In genomic region chr15:87672309-87672897, GRCh38 we compare ENCODE assay signal across 8 cellular contexts.
DNase-seq lines count a peak whose midpoint lies in the region; ATAC-seq and TF ChIP-seq lines count a peak whose summit lies in the region.

No MANE protein-coding gene starts in this region.

- no peak overlapping the region for H3K4me3 Mint-ChIP-seq in Caco-2 (ENCODE audit: unreplicated experiment)
- H3K4me3 Mint-ChIP-seq in activated naive CD8-positive, alpha-beta T cell treated with anti-CD3 and anti-CD28 coated beads for 36 hours, result no peak overlapping the region

- intact Hi-C loops in Caco-2 (cut with micrococcal nuclease; ENCODE audit: unreplicated experiment) (no loop called here), dorsolateral prefrontal cortex (cut with DNase I) (loop anchor here in 1 of 2 donors (10.0 kb wide), 2 partner anchors 572 to 602 kb away; no protein-coding TSS in a partner anchor)

- H3F3A ChIP-seq in neural cell (ENCODE audit: insufficient read depth, low read length, poor library complexity, severe bottlenecking), result no peaks in the 10 kb centered on the region

- no peaks in the 10 kb centered on the region for H3K36me3 ChIP-seq in Caco-2 (ENCODE audit: control insufficient read depth, insufficient read depth, low read length)
- H3K36me3 ChIP-seq in neural cell (ENCODE audit: insufficient read depth, low read length), result no peaks in the 10 kb centered on the region

- no peaks in the 10 kb centered on the region for H3K27me3 ChIP-seq in Caco-2 (replicated peaks; ENCODE audit: control insufficient read depth, insufficient read depth, low read length)
- peaks cover 0 to 2% (median 0%) of the 10 kb centered on the region in 45 donors for H3K27me3 ChIP-seq in dorsolateral prefrontal cortex
- H3K27me3 ChIP-seq in neural cell (ENCODE audit: insufficient read depth, low read depth, low read length), result no peaks in the 10 kb centered on the region

- H3K27me3 Mint-ChIP-seq in Caco-2 (ENCODE audit: insufficient read depth, unreplicated experiment), result peaks cover 4% of the 10 kb centered on the region
- H3K27me3 Mint-ChIP-seq in activated naive CD8-positive, alpha-beta T cell treated with anti-CD3 and anti-CD28 coated beads for 36 hours, result no peaks in the 10 kb centered on the region

- TF ChIP-seq RAD21 in neural cell (conservative IDR thresholded peaks at IDR 0.05), result peak; percentile 63

- no peaks in the 10 kb centered on the region for H3K4me1 ChIP-seq in Caco-2

- H3K4me1 Mint-ChIP-seq in Caco-2 (ENCODE audit: low read depth, unreplicated experiment), result no peaks in the 10 kb centered on the region
- H3K4me1 Mint-ChIP-seq in activated naive CD8-positive, alpha-beta T cell treated with anti-CD3 and anti-CD28 coated beads for 36 hours, result no peaks in the 10 kb centered on the region

- H3K27ac Mint-ChIP-seq in Caco-2 (ENCODE audit: unreplicated experiment), result no peak overlapping the region
- no peak overlapping the region for H3K27ac Mint-ChIP-seq in activated naive CD8-positive, alpha-beta T cell treated with anti-CD3 and anti-CD28 coated beads for 36 hours

- no peaks in the 10 kb centered on the region for H3K9me2 ChIP-seq in neural cell (ENCODE audit: insufficient read depth, low read length)

- no peak overlapping the region for H2AFZ ChIP-seq in neural cell (ENCODE audit: low read depth, low read length)

- H3K9me3 Mint-ChIP-seq in Caco-2 (ENCODE audit: unreplicated experiment), result peaks cover 10% of the 10 kb centered on the region
- peaks cover 19% of the 10 kb centered on the region for H3K9me3 Mint-ChIP-seq in activated naive CD8-positive, alpha-beta T cell treated with anti-CD3 and anti-CD28 coated beads for 36 hours

- DNase-seq in Caco-2 (peak; percentile 40 to 54), NCI-H1092 (lab: John Stamatoyannopoulos, UW) (peak; percentile 25), dorsolateral prefrontal cortex (peak in 5 of 10 donors; percentile 6 to 46 (median 32)), HuH-7.5 (ENCODE audit: low spot score) (no peak), OCI-M2 (lab: John Stamatoyannopoulos, UW; ENCODE audit: unreplicated experiment) (no peak)
- DNase-seq in activated naive CD8-positive, alpha-beta T cell treated with anti-CD3 and anti-CD28 coated beads for 36 hours, result no peak

- H4K20me1 ChIP-seq in neural cell (ENCODE audit: insufficient read depth), result no peaks in the 10 kb centered on the region

- no peak for ATAC-seq in GM18858 (IDR thresholded peaks at IDR 0.05; ENCODE audit: unreplicated experiment)

- TF ChIP-seq EP300 in neural cell (conservative IDR thresholded peaks at IDR 0.05; ENCODE audit: poor library complexity, severe bottlenecking), result no peak

- no peak overlapping the region for H3K4me2 ChIP-seq in neural cell (ENCODE audit: low read length)

- peak; percentile 55 to 69 for TF ChIP-seq CTCF in Caco-2 (IDR thresholded peaks at IDR 0.05; ENCODE audit: insufficient read depth in 1 of 2, low read depth in 1 of 2, low read length in 1 of 2, severe bottlenecking in 1 of 2, unreplicated experiment in 1 of 2)
- peak in 55 of 56 donors; percentile 22 to 71 (median 56) for TF ChIP-seq CTCF in dorsolateral prefrontal cortex (IDR thresholded peaks at IDR 0.05 in 54 of 56, conservative IDR thresholded peaks at IDR 0.05 in 2 of 56; ENCODE audit: low read depth in 1 of 56, partially characterized antibody in 56 of 56)
- peak; percentile 62 for TF ChIP-seq CTCF in neural cell (IDR thresholded peaks at IDR 0.05; ENCODE audit: poor library complexity, severe bottlenecking)

- H3K27ac ChIP-seq in dorsolateral prefrontal cortex, result no peak overlapping the region
- no peak overlapping the region for H3K27ac ChIP-seq in neural cell (ENCODE audit: low read length)

- BruUV-seq in Caco-2 (replicated peaks; lab: Mats Ljungman, UMichigan), result no TSS peak

- H3K9ac ChIP-seq in neural cell (ENCODE audit: low read length), result no peak overlapping the region

- H3K36me3 Mint-ChIP-seq in Caco-2 (ENCODE audit: insufficient read depth, unreplicated experiment), result no peaks in the 10 kb centered on the region
- H3K36me3 Mint-ChIP-seq in activated naive CD8-positive, alpha-beta T cell treated with anti-CD3 and anti-CD28 coated beads for 36 hours, result peaks cover 5% of the 10 kb centered on the region

- CTCF ChIA-PET in Caco-2 (lab: Charles Lee), result no interaction called here

- H3K4me3 ChIP-seq in Caco-2 (ENCODE audit: low read depth, low read length) (no peak overlapping the region), dorsolateral prefrontal cortex (no peak overlapping the region), neural cell (ENCODE audit: low read length) (no peak overlapping the region)

- no peaks in the 10 kb centered on the region for H3K9me3 ChIP-seq in Caco-2
- H3K9me3 ChIP-seq in neural cell (ENCODE audit: low read length), result no peaks in the 10 kb centered on the region

- POLR2A ChIA-PET in Caco-2 (lab: Charles Lee), result no interaction called here

- no peaks in the 10 kb centered on the region for H3K79me2 ChIP-seq in neural cell (replicated peaks; ENCODE audit: insufficient read depth, low read length)

TF ChIP-seq in neural cell, 6 proteins besides CTCF, POLR2A, EP300 and RAD21:
- peak; percentile 66 for TF ChIP-seq SMC3 (conservative IDR thresholded peaks at IDR 0.05; ENCODE audit: poor library complexity)
- no peak for TF ChIP-seq MXI1 (conservative IDR thresholded peaks at IDR 0.05; ENCODE audit: poor library complexity, severe bottlenecking)
TF ChIP-seq in neural cell: peak in this region for 1.

Comparison
In these comparisons a context has a peak if more than half of its experiments do, and no peak if none do; other contexts are left out.
1. DNase-seq: peak in Caco-2 (2 of 2) and NCI-H1092 (single experiment); none in activated naive CD8-positive, alpha-beta T cell treated with anti-CD3 and anti-CD28 coated beads for 36 hours (single experiment), HuH-7.5 (single experiment) and OCI-M2 (single experiment).
2. Peak in every context shown above with its lines, with median percentiles within 50 percentile points of each other: CTCF ChIP-seq.